8 cellular contexts compared by ENCODE assay signal in the genomic region with DNA sequence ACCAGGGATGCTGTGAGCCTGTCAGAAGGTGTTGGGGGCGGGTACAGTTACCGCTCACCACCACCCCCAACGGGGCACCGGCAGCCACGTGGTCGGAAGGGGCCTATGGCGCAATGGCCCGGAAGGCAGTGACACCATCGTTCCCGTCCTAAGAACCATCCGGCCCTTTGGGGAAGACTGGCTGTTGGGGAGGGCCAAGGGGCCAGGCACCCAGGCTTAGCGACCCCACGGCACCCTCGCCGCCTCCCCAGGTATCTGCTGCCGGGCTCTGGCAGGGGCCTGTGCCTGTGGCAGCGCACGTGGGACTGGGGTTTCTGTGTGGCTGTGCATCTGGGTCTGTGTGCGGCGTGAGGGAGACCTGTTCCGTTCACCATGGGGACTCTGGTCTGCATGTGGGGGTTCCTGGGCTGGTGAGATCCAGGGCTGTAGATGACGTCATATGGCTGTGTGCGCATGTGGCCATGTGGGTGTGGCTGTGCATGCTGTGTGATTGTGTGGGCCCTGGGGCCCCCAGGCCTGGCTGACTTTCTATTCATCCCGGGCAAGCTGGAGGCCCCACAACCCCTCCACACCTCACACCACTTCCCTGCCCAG. TPM values are rescaled to one million over a fixed set of nuclear protein-coding genes. Genes with fewer than 3 reads are reported as not detected.
DNase-seq lines count a peak whose midpoint lies in the region; ATAC-seq and TF ChIP-seq lines count a peak whose summit lies in the region.

No MANE protein-coding gene starts in this region.

- H3K4me3 ChIP-seq in lower leg skin (ENCODE audit: low read depth, poor library complexity, severe bottlenecking) (peak overlapping the region; percentile 5), HAP-1 (no peak overlapping the region)

- intact Hi-C loops in activated T-helper 1 cell treated with anti-CD3 and anti-CD28 coated beads, Interleukin-12 subunit alpha, Interleukin-12 subunit beta, Interleukin-2, Interleukin-4 antibody, amounts not matched to agents 30 ng/mL and 10 ng/mL and 1 ng/mL, durations not matched to agents 14 hours and 24 hours and 36 hours (cut with micrococcal nuclease), result loop anchor here (1.0 to 5.0 kb wide), 12 partner anchors 20 to 664 kb away; a partner anchor contains a TSS
- intact Hi-C loops in lower leg skin (cut with DNase I; ENCODE audit: low total_unique reads), result loop anchor here (10.0 kb wide), 1 partner anchor 219 kb away; no protein-coding TSS in a partner anchor

- 63 to 70% methylated on average over 8 to 24 of the region's 24 CpGs for WGBS in lower leg skin, 2 donors

- H3K27ac Mint-ChIP-seq in activated T-helper 1 cell treated with anti-CD3 and anti-CD28 coated beads, Interleukin-12 subunit alpha, Interleukin-12 subunit beta, Interleukin-2, Interleukin-4 antibody, amounts not matched to agents 30 ng/mL and 10 ng/mL and 1 ng/mL, durations not matched to agents 14 hours and 24 hours and 36 hours, result peak overlapping the region; percentile 100

- H3K36me3 ChIP-seq in HAP-1 (replicated peaks), result no peaks in the 10 kb centered on the region

- H3K27me3 ChIP-seq in HAP-1 (ENCODE audit: low read depth), result no peaks in the 10 kb centered on the region

- H3K4me3 Mint-ChIP-seq in activated T-helper 1 cell treated with anti-CD3 and anti-CD28 coated beads, Interleukin-12 subunit alpha, Interleukin-12 subunit beta, Interleukin-2, Interleukin-4 antibody, amounts not matched to agents 30 ng/mL and 10 ng/mL and 1 ng/mL, durations not matched to agents 14 hours and 24 hours and 36 hours, result peak overlapping the region; percentile 95

- no peak for TF ChIP-seq POLR2A in lower leg skin (IDR thresholded peaks at IDR 0.05)

- ATAC-seq in GM21737 (IDR thresholded peaks at IDR 0.05; ENCODE audit: unreplicated experiment), result peak; percentile 63

- peak; percentile 24 for DNase-seq in ELF-1 (ENCODE audit: low read depth, low spot score)
- DNase-seq in NOMO-1 (lab: John Stamatoyannopoulos, UW; ENCODE audit: unreplicated experiment in 2 of 2), result peak; percentile 76 to 93
- DNase-seq in activated T-helper 1 cell treated with anti-CD3 and anti-CD28 coated beads, Interleukin-12 subunit alpha, Interleukin-12 subunit beta, Interleukin-2, Interleukin-4 antibody, amounts not matched to agents 30 ng/mL and 10 ng/mL and 1 ng/mL, durations not matched to agents 14 hours and 24 hours and 36 hours (ENCODE audit: low spot score), result peak; percentile 79
- no peak for DNase-seq in lower leg skin (ENCODE audit: low spot score in 2 of 2)
- peak; percentile 71 to 87 for DNase-seq in stimulated activated CD8-positive, alpha-beta memory T cell treated with anti-CD3 and anti-CD28 coated beads, Interleukin-7, amount 100 ng/mL, for 48 hours (ENCODE audit: extremely low read depth in 1 of 2, low read depth in 1 of 2)
- no peak for DNase-seq in HAP-1 (ENCODE audit: low spot score in 2 of 2)
- DNase-seq in NCI-H345 (lab: John Stamatoyannopoulos, UW), result no peak

- H3K27me3 Mint-ChIP-seq in activated T-helper 1 cell treated with anti-CD3 and anti-CD28 coated beads, Interleukin-12 subunit alpha, Interleukin-12 subunit beta, Interleukin-2, Interleukin-4 antibody, amounts not matched to agents 30 ng/mL and 10 ng/mL and 1 ng/mL, durations not matched to agents 14 hours and 24 hours and 36 hours (ENCODE audit: insufficient read depth), result no peaks in the 10 kb centered on the region

- TF ChIP-seq CTCF in lower leg skin (IDR thresholded peaks at IDR 0.05), result no peak

- in situ Hi-C loops in HAP-1 (cut with MboI; ENCODE audit: low sequenced_read_pairs), result no loop called here

- peaks cover 77% of the 10 kb centered on the region for H3K4me1 Mint-ChIP-seq in activated T-helper 1 cell treated with anti-CD3 and anti-CD28 coated beads, Interleukin-12 subunit alpha, Interleukin-12 subunit beta, Interleukin-2, Interleukin-4 antibody, amounts not matched to agents 30 ng/mL and 10 ng/mL and 1 ng/mL, durations not matched to agents 14 hours and 24 hours and 36 hours (ENCODE audit: low read depth)

- no peaks in the 10 kb centered on the region for H3K9me3 Mint-ChIP-seq in activated T-helper 1 cell treated with anti-CD3 and anti-CD28 coated beads, Interleukin-12 subunit alpha, Interleukin-12 subunit beta, Interleukin-2, Interleukin-4 antibody, amounts not matched to agents 30 ng/mL and 10 ng/mL and 1 ng/mL, durations not matched to agents 14 hours and 24 hours and 36 hours

- peaks cover 4% of the 10 kb centered on the region for H3K4me1 ChIP-seq in HAP-1

- H3K36me3 Mint-ChIP-seq in activated T-helper 1 cell treated with anti-CD3 and anti-CD28 coated beads, Interleukin-12 subunit alpha, Interleukin-12 subunit beta, Interleukin-2, Interleukin-4 antibody, amounts not matched to agents 30 ng/mL and 10 ng/mL and 1 ng/mL, durations not matched to agents 14 hours and 24 hours and 36 hours (ENCODE audit: low read depth), result peaks cover 42% of the 10 kb centered on the region

- H3K9me3 ChIP-seq in HAP-1, result no peaks in the 10 kb centered on the region

RNA-seq across cellular contexts. Expression of a gene that starts 0.7 kb away (rescaled TPM):
- total RNA-seq in activated T-helper 1 cell treated with anti-CD3 and anti-CD28 coated beads, Interleukin-12 subunit alpha, Interleukin-12 subunit beta, Interleukin-2, Interleukin-4 antibody, amounts not matched to agents 30 ng/mL and 10 ng/mL and 1 ng/mL, durations not matched to agents 14 hours and 24 hours and 36 hours, result 76.7 and 78.3 TPM in 2 replicates
- total RNA-seq in lower leg skin, result under 1 TPM in 3 of 4 donors, not detected in 1; 0.27 to 0.34 (median 0.29) TPM

RNA-seq across cellular contexts. Expression of a gene that starts 19.4 kb away (rescaled TPM):
- 450 and 455 TPM in 2 replicates for total RNA-seq in activated T-helper 1 cell treated with anti-CD3 and anti-CD28 coated beads, Interleukin-12 subunit alpha, Interleukin-12 subunit beta, Interleukin-2, Interleukin-4 antibody, amounts not matched to agents 30 ng/mL and 10 ng/mL and 1 ng/mL, durations not matched to agents 14 hours and 24 hours and 36 hours
- total RNA-seq in lower leg skin, result 10 to 100 TPM in 1 of 4 donors, 1 to 10 TPM in 3; 5.2 to 11.8 (median 7.0) TPM

RNA-seq across cellular contexts. Expression of a gene that starts 23.4 kb away (rescaled TPM):
- total RNA-seq in activated T-helper 1 cell treated with anti-CD3 and anti-CD28 coated beads, Interleukin-12 subunit alpha, Interleukin-12 subunit beta, Interleukin-2, Interleukin-4 antibody, amounts not matched to agents 30 ng/mL and 10 ng/mL and 1 ng/mL, durations not matched to agents 14 hours and 24 hours and 36 hours, result 5.6 and 8.8 TPM in 2 replicates
- 10 to 100 TPM; 16.3 to 38.1 (median 22.6) TPM for total RNA-seq in lower leg skin

Comparison
In these comparisons a context has a peak if more than half of its experiments do, and no peak if none do; other contexts are left out.
1. DNase-seq: peak in ELF-1 (single experiment), NOMO-1 (2 of 2), activated T-helper 1 cell treated with anti-CD3 and anti-CD28 coated beads, Interleukin-12 subunit alpha, Interleukin-12 subunit beta, Interleukin-2, Interleukin-4 antibody, amounts not matched to agents 30 ng/mL and 10 ng/mL and 1 ng/mL, durations not matched to agents 14 hours and 24 hours and 36 hours (single experiment) and stimulated activated CD8-positive, alpha-beta memory T cell treated with anti-CD3 and anti-CD28 coated beads, Interleukin-7, amount 100 ng/mL, for 48 hours (2 of 2); none in lower leg skin (0 of 2), HAP-1 (0 of 2) and NCI-H345 (single experiment).
2. RNA of a gene that starts 0.7 kb away (total RNA-seq): 76.7 to 78.3 TPM in activated T-helper 1 cell treated with anti-CD3 and anti-CD28 coated beads, Interleukin-12 subunit alpha, Interleukin-12 subunit beta, Interleukin-2, Interleukin-4 antibody, amounts not matched to agents 30 ng/mL and 10 ng/mL and 1 ng/mL, durations not matched to agents 14 hours and 24 hours and 36 hours; 0.27 to 0.34 TPM in lower leg skin; every median in the first group is over 10 times any median in the second.
3. RNA of a gene that starts 19.4 kb away (total RNA-seq): 450 to 455 TPM in activated T-helper 1 cell treated with anti-CD3 and anti-CD28 coated beads, Interleukin-12 subunit alpha, Interleukin-12 subunit beta, Interleukin-2, Interleukin-4 antibody, amounts not matched to agents 30 ng/mL and 10 ng/mL and 1 ng/mL, durations not matched to agents 14 hours and 24 hours and 36 hours; 5.2 to 11.8 TPM in lower leg skin; every median in the first group is over 10 times any median in the second.